ENCODE assay signal across 9 cellular contexts in genomic region chr9:133429641-133430161, GRCh38. TPM values are rescaled to one million over a fixed set of nuclear protein-coding genes. Genes with fewer than 3 reads are reported as not detected.
A peak's percentile ranks its signal among the peaks of the same experiment; 100 is the strongest.
DNase-seq lines count a peak whose midpoint lies in the region; ATAC-seq and TF ChIP-seq lines count a peak whose summit lies in the region.
"Had no signal": no experiment of that assay in that cellular context is flagged by ENCODE, and none has a peak within 500 bp of the region (broad histone marks: within the 10 kb centered on the region; RNA-seq: fewer than 3 reads in every experiment).

No MANE protein-coding gene starts in this region.

- peak; percentile 12 for DNase-seq in activated CD4-positive, alpha-beta T cell treated with anti-CD3 and anti-CD28 coated beads, Interleukin-2, amount 50 U/mL, for 1 hour
- no peak for DNase-seq in activated CD4-positive, alpha-beta T cell treated with anti-CD3 and anti-CD28 coated beads for 48 hours
- peak; percentile 20 for DNase-seq in activated CD8-positive, alpha-beta T cell treated with anti-CD3 and anti-CD28 coated beads for 36 hours
- peak in 1 of 3 donors; percentile 71 for DNase-seq in right cardiac atrium
- no peak for DNase-seq in stimulated activated effector memory CD8-positive, alpha-beta T cell treated with anti-CD3 and anti-CD28 coated beads, Interleukin-12 subunit alpha, Interleukin-12 subunit beta, amount 100 ng/mL, for 72 hours (ENCODE audit: low spot score in 2 of 2)
- DNase-seq: DND-41 had no signal

- H3K4me3 Mint-ChIP-seq in activated CD8-positive, alpha-beta T cell treated with anti-CD3 and anti-CD28 coated beads for 36 hours: no peak overlapping the region
- H3K4me3 Mint-ChIP-seq in stimulated activated effector memory CD8-positive, alpha-beta T cell treated with anti-CD3 and anti-CD28 coated beads, Interleukin-12 subunit alpha, Interleukin-12 subunit beta, amount 100 ng/mL, for 72 hours: peak overlapping the region; percentile 55

- CTCF ChIA-PET in activated CD8-positive, alpha-beta T cell treated with anti-CD3 and anti-CD28 coated beads for 36 hours (lab: Charles Lee): no interaction called here

- intact Hi-C loops in activated CD8-positive, alpha-beta T cell treated with anti-CD3 and anti-CD28 coated beads for 36 hours (cut with micrococcal nuclease): no loop called here
- intact Hi-C loops in right cardiac atrium (cut with DNase I): no loop called here

- no peaks in the 10 kb centered on the region for H3K36me3 Mint-ChIP-seq in activated CD8-positive, alpha-beta T cell treated with anti-CD3 and anti-CD28 coated beads for 36 hours (ENCODE audit: low read depth)
- H3K36me3 Mint-ChIP-seq in stimulated activated effector memory CD8-positive, alpha-beta T cell treated with anti-CD3 and anti-CD28 coated beads, Interleukin-12 subunit alpha, Interleukin-12 subunit beta, amount 100 ng/mL, for 72 hours: no peaks in the 10 kb centered on the region

- no peak overlapping the region for H3K27ac Mint-ChIP-seq in activated CD8-positive, alpha-beta T cell treated with anti-CD3 and anti-CD28 coated beads for 36 hours
- H3K27ac Mint-ChIP-seq in stimulated activated effector memory CD8-positive, alpha-beta T cell treated with anti-CD3 and anti-CD28 coated beads, Interleukin-12 subunit alpha, Interleukin-12 subunit beta, amount 100 ng/mL, for 72 hours: no peak overlapping the region

- peak; percentile 56 for ATAC-seq in activated CD8-positive, alpha-beta T cell treated with anti-CD3 and anti-CD28 coated beads for 36 hours
- ATAC-seq in right cardiac atrium (peak; percentile 28 to 70), HG03432 (IDR thresholded peaks at IDR 0.05; ENCODE audit: unreplicated experiment) (no peak), GM21360 (IDR thresholded peaks at IDR 0.05; ENCODE audit: unreplicated experiment) (no peak), HG03521 (IDR thresholded peaks at IDR 0.05; ENCODE audit: unreplicated experiment) (no peak)
- peak; percentile 31 for ATAC-seq in stimulated activated effector memory CD8-positive, alpha-beta T cell treated with anti-CD3 and anti-CD28 coated beads, Interleukin-12 subunit alpha, Interleukin-12 subunit beta, amount 100 ng/mL, for 72 hours

- H3K9me3 ChIP-seq in right cardiac atrium (ENCODE audit: control insufficient read depth, low read length): no peaks in the 10 kb centered on the region

- H3K9me3 Mint-ChIP-seq in activated CD8-positive, alpha-beta T cell treated with anti-CD3 and anti-CD28 coated beads for 36 hours: no peaks in the 10 kb centered on the region
- H3K9me3 Mint-ChIP-seq in stimulated activated effector memory CD8-positive, alpha-beta T cell treated with anti-CD3 and anti-CD28 coated beads, Interleukin-12 subunit alpha, Interleukin-12 subunit beta, amount 100 ng/mL, for 72 hours: no peaks in the 10 kb centered on the region

- no peak overlapping the region for H3K27ac ChIP-seq in right cardiac atrium (ENCODE audit: low read length)

- no peaks in the 10 kb centered on the region for H3K4me1 ChIP-seq in right cardiac atrium (ENCODE audit: control insufficient read depth, insufficient read depth, low read length)

- H3K27me3 Mint-ChIP-seq in activated CD8-positive, alpha-beta T cell treated with anti-CD3 and anti-CD28 coated beads for 36 hours: peaks cover 23% of the 10 kb centered on the region

- no peaks in the 10 kb centered on the region for H3K27me3 ChIP-seq in right cardiac atrium (ENCODE audit: control insufficient read depth, insufficient read depth)

- POLR2A ChIA-PET in activated CD8-positive, alpha-beta T cell treated with anti-CD3 and anti-CD28 coated beads for 36 hours (lab: Charles Lee): no interaction called here

- H3K4me3 ChIP-seq in right cardiac atrium (ENCODE audit: low read length): no peak overlapping the region

- TF ChIP-seq CTCF in activated CD8-positive, alpha-beta T cell treated with anti-CD3 and anti-CD28 coated beads for 36 hours (IDR thresholded peaks at IDR 0.05): no peak

- peaks cover 3% of the 10 kb centered on the region for H3K4me1 Mint-ChIP-seq in activated CD8-positive, alpha-beta T cell treated with anti-CD3 and anti-CD28 coated beads for 36 hours (ENCODE audit: low read depth)
- H3K4me1 Mint-ChIP-seq in stimulated activated effector memory CD8-positive, alpha-beta T cell treated with anti-CD3 and anti-CD28 coated beads, Interleukin-12 subunit alpha, Interleukin-12 subunit beta, amount 100 ng/mL, for 72 hours: no peaks in the 10 kb centered on the region

- 21% methylated on average over 49 of the region's 49 CpGs for WGBS in right cardiac atrium

RNA-seq across cellular contexts. Expression of gene ADAMTS13, which starts 7.5 kb away (rescaled TPM):
- total RNA-seq in activated CD8-positive, alpha-beta T cell treated with anti-CD3 and anti-CD28 coated beads for 36 hours: 1 to 10 TPM; 2.5 to 2.9 TPM
- total RNA-seq in right cardiac atrium: 1 to 10 TPM; 2.1 to 4.1 (median 3.5) TPM
- polyA plus RNA-seq in right cardiac atrium: 4.6 TPM

RNA-seq across cellular contexts. Expression of gene REXO4, which starts 11.9 kb away (rescaled TPM):
- total RNA-seq in activated CD8-positive, alpha-beta T cell treated with anti-CD3 and anti-CD28 coated beads for 36 hours: 10 to 100 TPM; 35.3 to 36.7 TPM
- total RNA-seq in right cardiac atrium: 10 to 100 TPM; 11.9 to 16.3 (median 15.0) TPM
- polyA plus RNA-seq in right cardiac atrium: 10.5 TPM

RNA-seq across cellular contexts. Expression of gene CACFD1, which starts 30.1 kb away (rescaled TPM):
- total RNA-seq in activated CD8-positive, alpha-beta T cell treated with anti-CD3 and anti-CD28 coated beads for 36 hours: 1 to 10 TPM; 1.3 to 1.4 TPM
- 10 to 100 TPM; 10.8 to 13.9 (median 13.8) TPM for total RNA-seq in right cardiac atrium
- 12.8 TPM for polyA plus RNA-seq in right cardiac atrium

RNA-seq across cellular contexts. Expression of gene SLC2A6, which starts 49.2 kb away (rescaled TPM):
- 1 to 10 TPM; 5.4 to 6.7 TPM for total RNA-seq in activated CD8-positive, alpha-beta T cell treated with anti-CD3 and anti-CD28 coated beads for 36 hours
- 1 to 10 TPM; 1.7 to 4.0 (median 3.6) TPM for total RNA-seq in right cardiac atrium
- polyA plus RNA-seq in right cardiac atrium: 3.7 TPM

RNA-seq across cellular contexts. Expression of gene STKLD1, which starts 53.5 kb away (rescaled TPM):
- under 1 TPM; 0.45 to 0.52 TPM for total RNA-seq in activated CD8-positive, alpha-beta T cell treated with anti-CD3 and anti-CD28 coated beads for 36 hours
- total RNA-seq in right cardiac atrium: 1 to 10 TPM in 1 of 4 donors, under 1 TPM in 2, not detected in 1; 0.31 to 1.0 (median 0.37) TPM
- polyA plus RNA-seq in right cardiac atrium: 1.3 TPM

Comparison
In these comparisons a context has a peak if more than half of its experiments do, and no peak if none do; other contexts are left out.
1. DNase-seq: peak in activated CD4-positive, alpha-beta T cell treated with anti-CD3 and anti-CD28 coated beads, Interleukin-2, amount 50 U/mL, for 1 hour (single experiment) and activated CD8-positive, alpha-beta T cell treated with anti-CD3 and anti-CD28 coated beads for 36 hours (single experiment); none in activated CD4-positive, alpha-beta T cell treated with anti-CD3 and anti-CD28 coated beads for 48 hours (single experiment) and stimulated activated effector memory CD8-positive, alpha-beta T cell treated with anti-CD3 and anti-CD28 coated beads, Interleukin-12 subunit alpha, Interleukin-12 subunit beta, amount 100 ng/mL, for 72 hours (0 of 2).
2. ATAC-seq: peak in activated CD8-positive, alpha-beta T cell treated with anti-CD3 and anti-CD28 coated beads for 36 hours (single experiment), right cardiac atrium (2 of 2) and stimulated activated effector memory CD8-positive, alpha-beta T cell treated with anti-CD3 and anti-CD28 coated beads, Interleukin-12 subunit alpha, Interleukin-12 subunit beta, amount 100 ng/mL, for 72 hours (single experiment); none in HG03432 (single experiment), GM21360 (single experiment) and HG03521 (single experiment).
3. RNA of gene CACFD1, which starts 30.1 kb away (total RNA-seq): 10.8 to 13.9 TPM in right cardiac atrium; 1.3 to 1.4 TPM in activated CD8-positive, alpha-beta T cell treated with anti-CD3 and anti-CD28 coated beads for 36 hours; every median in the first group is over 4 times any median in the second.